13 cellular contexts compared by ENCODE assay signal in genomic region chr7:4748267-4748666, GRCh38. TPM values are rescaled to one million over a fixed set of nuclear protein-coding genes. Genes with fewer than 3 reads are reported as not detected.
DNase-seq lines count a peak whose midpoint lies in the region; ATAC-seq and TF ChIP-seq lines count a peak whose summit lies in the region.
"Had no signal": no experiment of that assay in that cellular context is flagged by ENCODE, and none has a peak within 500 bp of the region (broad histone marks: within the 10 kb centered on the region; RNA-seq: fewer than 3 reads in every experiment).

No MANE protein-coding gene starts in this region.

- peak overlapping the region; percentile 59 to 91 (median 76) for H3K4me3 Mint-ChIP-seq in naive thymus-derived CD4-positive, alpha-beta T cell
- H3K4me3 Mint-ChIP-seq: WTC11 had no signal

- peaks cover 53% of the 10 kb centered on the region for H3K79me2 ChIP-seq in PC-9 (ENCODE audit: low read depth)

- TF ChIP-seq CTCF in liver (IDR thresholded peaks at IDR 0.05; ENCODE audit: low read depth, low read length, missing input control) (no peak), right lobe of liver (IDR thresholded peaks at IDR 0.05) (no peak), choroid plexus epithelial cell (conservative IDR thresholded peaks at IDR 0.05; ENCODE audit: low read depth, low read length) (no peak), uterus (IDR thresholded peaks at IDR 0.05) (no peak), PC-9 (conservative IDR thresholded peaks at IDR 0.05) (no peak)

- TF ChIP-seq POLR2A in right lobe of liver (IDR thresholded peaks at IDR 0.05) (no peak), uterus (IDR thresholded peaks at IDR 0.05) (no peak)

- H3F3A ChIP-seq in PC-9 (ENCODE audit: insufficient read depth, low read depth), result peaks cover 39% of the 10 kb centered on the region

- no peaks in the 10 kb centered on the region for H3K27me3 Mint-ChIP-seq in naive thymus-derived CD4-positive, alpha-beta T cell

- peaks cover 0 to 8% (median 0%) of the 10 kb centered on the region in 4 donors for H3K36me3 ChIP-seq in liver (ENCODE audit: control insufficient read depth in 4 of 4, insufficient read depth in 3 of 4, low read depth in 1 of 4, low read length in 3 of 4)
- no peaks in the 10 kb centered on the region for H3K36me3 ChIP-seq in right lobe of liver
- H3K36me3 ChIP-seq in naive thymus-derived CD4-positive, alpha-beta T cell (ENCODE audit: control insufficient read depth in 2 of 3, insufficient read depth in 3 of 3, low read length in 3 of 3), result peaks cover 0 to 8% (median 6%) of the 10 kb centered on the region in 3 experiments
- no peaks in the 10 kb centered on the region for H3K36me3 ChIP-seq in uterus
- 0 out of 2 replicates have a peak, but pooled peaks cover 8% of the 10 kb centered on the region for H3K36me3 ChIP-seq in PC-9 (ENCODE audit: low read depth)
- H3K36me3 ChIP-seq: cardiac muscle cell had no signal

- TF ChIP-seq RAD21 in liver (IDR thresholded peaks at IDR 0.05), result no peak

- WGBS in liver, result 84% methylated on average over 6 of the region's 6 CpGs
- 54% methylated on average over 5 of the region's 6 CpGs for WGBS in right lobe of liver (ENCODE audit: insufficient coverage, low coverage, low lambda C conversion rate, missing lambda C conversion rate)

- DNase-seq in right lobe of liver (no peak), choroid plexus epithelial cell (ENCODE audit: low read depth) (peak; percentile 14), uterus (no peak), PC-9 (no peak)
- no peak for DNase-seq in naive thymus-derived CD4-positive, alpha-beta T cell
- DNase-seq: C1 segment of cervical spinal cord, hippocampal formation, occipital lobe had no signal

- peaks cover 35 to 83% (median 63%) of the 10 kb centered on the region in 7 donors for H3K4me1 Mint-ChIP-seq in naive thymus-derived CD4-positive, alpha-beta T cell

- H3K4me2 ChIP-seq in PC-9, result no peak overlapping the region

- H3K27ac ChIP-seq in liver (ENCODE audit: low read depth in 1 of 2, low read length in 2 of 2) (no peak overlapping the region), right lobe of liver (peak overlapping the region in 1 of 3 donors; percentile 85), uterus (peak overlapping the region; percentile 91 to 98), PC-9 (no peak overlapping the region)
- peak overlapping the region; percentile 82 for H3K27ac ChIP-seq in naive thymus-derived CD4-positive, alpha-beta T cell (ENCODE audit: low read depth, low read length)
- H3K27ac ChIP-seq: cardiac muscle cell had no signal

- ATAC-seq in right lobe of liver, result no peak
- ATAC-seq in naive thymus-derived CD4-positive, alpha-beta T cell, result no peak
- no peak for ATAC-seq in HG02973 (IDR thresholded peaks at IDR 0.05; ENCODE audit: unreplicated experiment)
- no peak for ATAC-seq in HG02571 (IDR thresholded peaks at IDR 0.05; ENCODE audit: unreplicated experiment)
- ATAC-seq: WTC11 had no signal

- no TSS peak for BruUV-seq in PC-9 (replicated peaks; lab: Mats Ljungman, UMichigan)

- H3K4me1 ChIP-seq in liver (ENCODE audit: control insufficient read depth in 4 of 4, insufficient read depth in 4 of 4, low read length in 3 of 4) (peaks cover 8 to 25% (median 16%) of the 10 kb centered on the region in 4 donors), right lobe of liver (peaks cover 0 to 23% (median 12%) of the 10 kb centered on the region in 4 donors), uterus (peaks cover 12 to 17% of the 10 kb centered on the region in 2 donors), PC-9 (replicated peaks; ENCODE audit: insufficient read depth) (peaks cover 28% of the 10 kb centered on the region)
- peaks cover 15 to 58% of the 10 kb centered on the region in 2 donors for H3K4me1 ChIP-seq in naive thymus-derived CD4-positive, alpha-beta T cell (ENCODE audit: control insufficient read depth in 2 of 2, insufficient read depth in 2 of 2, low read length in 2 of 2)

- H3K4me3 ChIP-seq in liver (ENCODE audit: low read depth in 1 of 3, low read length in 3 of 3) (no peak overlapping the region), right lobe of liver (no peak overlapping the region), choroid plexus epithelial cell (ENCODE audit: low read depth, low read length) (no peak overlapping the region), uterus (no peak overlapping the region), PC-9 (no peak overlapping the region)
- no peak overlapping the region for H3K4me3 ChIP-seq in naive thymus-derived CD4-positive, alpha-beta T cell (ENCODE audit: low read length)
- H3K4me3 ChIP-seq: cardiac muscle cell had no signal

- H3K9me2 ChIP-seq in PC-9 (ENCODE audit: insufficient read depth), result no peaks in the 10 kb centered on the region

- peak overlapping the region; percentile 90 to 99 (median 96) for H3K27ac Mint-ChIP-seq in naive thymus-derived CD4-positive, alpha-beta T cell
- H3K27ac Mint-ChIP-seq: WTC11 had no signal

- H3K9me3 Mint-ChIP-seq in naive thymus-derived CD4-positive, alpha-beta T cell, result peaks cover 0 to 2% (median 0%) of the 10 kb centered on the region in 11 donors
- H3K9me3 Mint-ChIP-seq: WTC11 had no signal

- POLR2A ChIA-PET in naive thymus-derived CD4-positive, alpha-beta T cell (lab: Charles Lee), result interaction anchor here (0.9 to 5.5 kb wide), 4 partner anchors 21 to 65 kb away, joined by 3 to 43 read pairs (median 5); partner anchors contain the start of genes AP5Z1 and FOXK1
- POLR2A ChIA-PET in PC-9 (lab: Charles Lee; ENCODE audit: unreplicated experiment), result no interaction called here

- H3K9me3 ChIP-seq in liver (ENCODE audit: control insufficient read depth in 4 of 4, low read length in 3 of 4), result no peaks in the 10 kb centered on the region
- H3K9me3 ChIP-seq in right lobe of liver, result no peaks in the 10 kb centered on the region
- no peaks in the 10 kb centered on the region for H3K9me3 ChIP-seq in naive thymus-derived CD4-positive, alpha-beta T cell (ENCODE audit: control insufficient read depth in 2 of 3, low read length in 3 of 3)
- H3K9me3 ChIP-seq in uterus, result no peaks in the 10 kb centered on the region
- H3K9me3 ChIP-seq in PC-9 (ENCODE audit: insufficient read depth, low read depth), result no peaks in the 10 kb centered on the region

- H2AFZ ChIP-seq in PC-9, result no peak overlapping the region

- intact Hi-C loops in right lobe of liver (cut with DNase I), result no loop called here
- intact Hi-C loops in naive thymus-derived CD4-positive, alpha-beta T cell (cut with micrococcal nuclease), result loop anchor here in 1 of 2 donors (10.0 kb wide), 1 partner anchor 1443 kb away; the partner anchor contains the start of gene SDK1
- intact Hi-C loops in uterus (cut with DNase I; ENCODE audit: low total_unique reads), result no loop called here
- intact Hi-C loops in PC-9 (cut with micrococcal nuclease; ENCODE audit: unreplicated experiment), result no loop called here

- H3K36me3 Mint-ChIP-seq in naive thymus-derived CD4-positive, alpha-beta T cell, result peaks cover 0 to 16% (median 10%) of the 10 kb centered on the region in 5 donors

- no peak overlapping the region for H3K9ac ChIP-seq in liver (ENCODE audit: low read depth in 1 of 2, low read length in 2 of 2)

- CTCF ChIA-PET in naive thymus-derived CD4-positive, alpha-beta T cell (lab: Charles Lee), result no interaction called here
- CTCF ChIA-PET in PC-9 (lab: Charles Lee), result interaction anchor here (0.6 kb wide), 1 partner anchor 1881 kb away, joined by 8 read pairs; no protein-coding TSS in a partner anchor

- peaks cover 28% of the 10 kb centered on the region for H4K20me1 ChIP-seq in PC-9 (ENCODE audit: insufficient read depth)

- H3K27me3 ChIP-seq in liver (ENCODE audit: control insufficient read depth in 4 of 4, insufficient read depth in 4 of 4, low read length in 3 of 4) (no peaks in the 10 kb centered on the region), right lobe of liver (no peaks in the 10 kb centered on the region), uterus (no peaks in the 10 kb centered on the region), PC-9 (ENCODE audit: insufficient read depth, low read depth) (no peaks in the 10 kb centered on the region)
- no peaks in the 10 kb centered on the region for H3K27me3 ChIP-seq in naive thymus-derived CD4-positive, alpha-beta T cell (ENCODE audit: control insufficient read depth in 2 of 2, insufficient read depth in 2 of 2, low read length in 2 of 2)
- H3K27me3 ChIP-seq: cardiac muscle cell had no signal

TF ChIP-seq in liver, 16 proteins besides CTCF, POLR2A, EP300 and RAD21:
- TF ChIP-seq NR2F2 (IDR thresholded peaks at IDR 0.05), result peak; percentile 43
- no peak for TF ChIP-seq JUND (IDR thresholded peaks at IDR 0.05)
TF ChIP-seq in liver: peak in this region for 1.

RNA-seq across cellular contexts. Expression of gene AP5Z1, which starts 27.2 kb away (rescaled TPM):
- 10 to 100 TPM; 14.5 to 16.0 TPM for total RNA-seq in liver
- 10 to 100 TPM; 10.2 to 14.0 TPM for polyA plus RNA-seq in liver
- total RNA-seq in right lobe of liver, result 10 to 100 TPM in 5 of 6 experiments, 1 to 10 TPM in 1; 9.7 to 23.6 (median 14.2) TPM
- total RNA-seq in naive thymus-derived CD4-positive, alpha-beta T cell, result 100 to 1,000 TPM in 1 of 5 experiments, 10 to 100 TPM in 4; 69.4 to 114 (median 90.1) TPM
- polyA plus RNA-seq in naive thymus-derived CD4-positive, alpha-beta T cell, result 10 to 100 TPM; 36.7 to 49.1 TPM
- 10 to 100 TPM; 12.9 to 40.2 (median 14.6) TPM for total RNA-seq in uterus
- 40.6 and 44.0 TPM in 2 replicates for total RNA-seq in PC-9 (2021)

Comparison
In these comparisons a context has a peak if more than half of its experiments do, and no peak if none do; other contexts are left out.
1. H3K27ac ChIP-seq: peak in naive thymus-derived CD4-positive, alpha-beta T cell (single experiment) and uterus (2 of 2); none in liver (0 of 2) and PC-9 (single experiment).